ENCODE assay signal across 17 cellular contexts in the genomic region with DNA sequence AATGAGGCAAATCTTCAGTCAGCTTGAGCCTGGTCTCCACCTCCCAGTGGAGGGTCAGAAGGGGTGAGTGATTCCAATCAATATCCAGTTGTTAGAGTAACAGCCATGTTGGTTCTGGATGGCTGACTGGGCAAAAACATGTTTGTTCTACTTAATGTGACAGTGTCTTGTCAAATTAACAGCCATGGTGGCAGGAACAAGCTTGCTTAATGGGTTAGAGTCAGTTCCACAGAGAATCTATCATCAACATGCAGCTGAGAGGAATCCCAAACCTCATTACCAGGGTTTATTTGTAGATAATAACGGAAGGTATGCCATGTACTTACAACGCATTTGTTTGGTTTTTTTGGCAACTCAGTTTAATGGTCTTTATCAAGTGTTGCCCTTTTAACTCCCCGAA.
"Had no signal": no experiment of that assay in that cellular context is flagged by ENCODE, and none has a peak within 500 bp of the region (broad histone marks: within the 10 kb centered on the region; RNA-seq: fewer than 3 reads in every experiment).

No MANE protein-coding gene starts in this region.

- H3K27ac ChIP-seq: left lung, WERI-Rb-1 had no signal

- H3K36me3 ChIP-seq: left lung, WERI-Rb-1 had no signal

- H3K9me3 ChIP-seq: left lung had no signal

- H3K4me3 ChIP-seq: left lung, lung had no signal

- H3K4me1 ChIP-seq: left lung had no signal

- DNase-seq: activated CD4-positive, alpha-beta T cell treated with anti-CD3 and anti-CD28 coated beads for 1 hour; activated CD4-positive, alpha-beta T cell treated with anti-CD3 and anti-CD28 coated beads, Interleukin-2, amount 50 U/mL, for 1 hour; activated T-cell treated with anti-CD3 and anti-CD28 coated beads, Interleukin-2, amount 50 U/mL, for 1 hour; aorta; effector CD4-positive, alpha-beta T cell; erythroblast; foreskin fibroblast; left lung; naive B cell; occipital lobe; stimulated activated CD4-positive, alpha-beta T cell treated with anti-CD3 and anti-CD28 coated beads, Interleukin-12 subunit alpha, Interleukin-12 subunit beta, amount 100 ng/mL, for 4 hours; stimulated activated CD4-positive, alpha-beta T cell treated with anti-CD3 and anti-CD28 coated beads, Interleukin-4, amount 100 ng/mL, for 4 hours; stimulated activated naive CD8-positive, alpha-beta T cell treated with anti-CD3 and anti-CD28 coated beads, Interleukin-15, Interleukin-2, amounts not matched to agents 100 U/mL and 50 U/mL, for 24 hours; WERI-Rb-1 had no signal

- ATAC-seq: activated naive CD4-positive, alpha-beta T cell treated with anti-CD3 and anti-CD28 coated beads, Interleukin-2, amount 50 U/mL, for 72 hours; left lung; stimulated activated naive CD8-positive, alpha-beta T cell treated with anti-CD3 and anti-CD28 coated beads, Interleukin-15, Interleukin-2, amounts not matched to agents 100 U/mL and 50 U/mL, for 24 hours had no signal

- H3K27me3 ChIP-seq: left lung had no signal

- FAIRE-seq: TTC549 had no signal
